ENCODE assay signal across 9 cellular contexts in genomic region chr9:35859310-35859994, GRCh38. TPM values are rescaled to one million over a fixed set of nuclear protein-coding genes. Genes with fewer than 3 reads are reported as not detected.
DNase-seq lines count a peak whose midpoint lies in the region; ATAC-seq, FAIRE-seq and TF ChIP-seq lines count a peak whose summit lies in the region.
"Had no signal": no experiment of that assay in that cellular context is flagged by ENCODE, and none has a peak within 500 bp of the region (broad histone marks: within the 10 kb centered on the region; RNA-seq: fewer than 3 reads in every experiment).

No MANE protein-coding gene starts in this region.

- no peak for FAIRE-seq in D721Med (lab: Jason Lieb, UNC)

- peaks cover 14% of the 10 kb centered on the region for H3K27me3 Mint-ChIP-seq in activated B cell treated with CpG ODN at 0.5 μM for 24 hours

- CTCF ChIA-PET in activated B cell treated with CpG ODN at 0.5 μM for 24 hours (lab: Charles Lee): interaction anchor here (2.3 to 3.9 kb wide), 2 partner anchors 33 to 69 kb away, joined by 10 to 11 read pairs; no protein-coding TSS in a partner anchor

- 31 to 36% methylated on average over 16 of the region's 16 CpGs for WGBS in GM23248 (ENCODE audit: low coverage in 1 of 2, low lambda C conversion rate in 2 of 2, missing lambda C conversion rate in 2 of 2), 2 experiments

- no peak overlapping the region for H3K9ac ChIP-seq in GM23248

- H3K27ac Mint-ChIP-seq in activated B cell treated with CpG ODN at 0.5 μM for 24 hours: no peak overlapping the region

- ATAC-seq in activated B cell treated with CpG ODN at 0.5 μM for 24 hours (ENCODE audit: low read depth) (peak; percentile 79), left lobe of liver (peak; percentile 19), HG03378 (IDR thresholded peaks at IDR 0.05; ENCODE audit: unreplicated experiment) (no peak)

- H3K36me3 Mint-ChIP-seq in activated B cell treated with CpG ODN at 0.5 μM for 24 hours (ENCODE audit: low read depth): no peaks in the 10 kb centered on the region

- H3K4me2 ChIP-seq in GM23248 (ENCODE audit: unreplicated experiment): no peak overlapping the region

- no peaks in the 10 kb centered on the region for H3K9me2 ChIP-seq in GM23248 (ENCODE audit: insufficient read depth)

- no peaks in the 10 kb centered on the region for H4K20me1 ChIP-seq in GM23248 (ENCODE audit: insufficient read depth)

- no peak overlapping the region for H3K4me3 Mint-ChIP-seq in activated B cell treated with CpG ODN at 0.5 μM for 24 hours

- H3K27ac ChIP-seq in GM23248: no peak overlapping the region
- no peak overlapping the region for H3K27ac ChIP-seq in tibial artery

- H3K4me1 ChIP-seq in GM23248 (ENCODE audit: insufficient read depth) (no peaks in the 10 kb centered on the region), tibial artery (no peaks in the 10 kb centered on the region)

- intact Hi-C loops in activated B cell treated with CpG ODN at 0.5 μM for 24 hours (cut with micrococcal nuclease) (no loop called here), tibial artery (cut with DNase I; ENCODE audit: low total_unique reads) (no loop called here)

- in situ Hi-C loops in ACHN (cut with HindIII; ENCODE audit: low pct_ligation_motif_present, low pct_unique_long_range_greater_than_20kb, low sequenced_read_pairs): no loop called here
- in situ Hi-C loops in GM23248 (cut with MboI): no loop called here

- peaks cover 3% of the 10 kb centered on the region for H3K4me1 Mint-ChIP-seq in activated B cell treated with CpG ODN at 0.5 μM for 24 hours

- H3K27me3 ChIP-seq in GM23248 (replicated peaks; ENCODE audit: insufficient read depth) (peaks cover 15% of the 10 kb centered on the region), tibial artery (peaks cover 0 to 6% of the 10 kb centered on the region in 2 donors)

- DNase-seq in ACHN (peak; percentile 4), GM23248 (peak; percentile 67), activated B cell treated with CpG ODN at 0.5 μM for 24 hours (no peak), left lobe of liver (ENCODE audit: low spot score) (no peak), D721Med (ENCODE audit: insufficient read length, low spot score) (no peak), tibial artery (no peak)
- no peak for DNase-seq in stimulated activated CD4-positive, alpha-beta T cell treated with anti-CD3 and anti-CD28 coated beads, Interleukin-4, amount 100 ng/mL, for 4 hours

- H3K36me3 ChIP-seq in GM23248 (ENCODE audit: low read depth): no peaks in the 10 kb centered on the region
- peaks cover 0 to 9% (median 3%) of the 10 kb centered on the region in 3 donors for H3K36me3 ChIP-seq in tibial artery

- TF ChIP-seq CTCF in activated B cell treated with CpG ODN at 0.5 μM for 24 hours (IDR thresholded peaks at IDR 0.05): no peak
- no peak for TF ChIP-seq CTCF in D721Med (IDR thresholded peaks at IDR 0.05; ENCODE audit: insufficient read depth, missing control alignments)
- no peak for TF ChIP-seq CTCF in tibial artery (IDR thresholded peaks at IDR 0.05)

- H3K79me2 ChIP-seq in GM23248 (ENCODE audit: insufficient read depth): no peaks in the 10 kb centered on the region

- H3K4me3 ChIP-seq in GM23248 (no peak overlapping the region), tibial artery (no peak overlapping the region)

- H2AFZ ChIP-seq in GM23248: no peak overlapping the region

- no peaks in the 10 kb centered on the region for H3F3A ChIP-seq in GM23248 (ENCODE audit: insufficient read depth)

- POLR2A ChIA-PET in activated B cell treated with CpG ODN at 0.5 μM for 24 hours (lab: Charles Lee): no interaction called here

- H3K9me3 Mint-ChIP-seq in activated B cell treated with CpG ODN at 0.5 μM for 24 hours: no peaks in the 10 kb centered on the region

- no peaks in the 10 kb centered on the region for H3K9me3 ChIP-seq in GM23248 (ENCODE audit: low read depth)
- H3K9me3 ChIP-seq in tibial artery: no peaks in the 10 kb centered on the region

RNA-seq across cellular contexts. Expression of gene OR13J1, which starts 10.7 kb away (rescaled TPM):
- total RNA-seq in GM23248 (2014; rRNA removed; shearing (Covaris generic)): not detected in 2 replicates
- polyA plus RNA-seq in GM23248 (2016; fragmentation: Nextera tagmentation; extraction: Ambion mirVana): not detected in 2 replicates
- total RNA-seq in activated B cell treated with CpG ODN at 0.5 μM for 24 hours (not detected in 2 replicates), left lobe of liver (not detected)
- total RNA-seq: renal cortical epithelial cell had no signal

RNA-seq across cellular contexts. Expression of gene TMEM8B, which starts 30.4 kb away (rescaled TPM):
- total RNA-seq in GM23248 (2014; rRNA removed; shearing (Covaris generic)): 3.7 and 3.9 TPM in 2 replicates
- 4.0 and 4.9 TPM in 2 replicates for polyA plus RNA-seq in GM23248 (2016; fragmentation: Nextera tagmentation; extraction: Ambion mirVana)
- 5.0 and 8.0 TPM in 2 replicates for total RNA-seq in activated B cell treated with CpG ODN at 0.5 μM for 24 hours
- 4.4 TPM for total RNA-seq in left lobe of liver

RNA-seq across cellular contexts. Expression of gene FAM221B, which starts 30.9 kb away (rescaled TPM):
- not detected in 2 replicates for total RNA-seq in GM23248 (2014; rRNA removed; shearing (Covaris generic))
- not detected in 2 replicates for polyA plus RNA-seq in GM23248 (2016; fragmentation: Nextera tagmentation; extraction: Ambion mirVana)
- total RNA-seq in activated B cell treated with CpG ODN at 0.5 μM for 24 hours (not detected in 2 replicates), left lobe of liver (not detected)
- total RNA-seq: renal cortical epithelial cell had no signal

RNA-seq across cellular contexts. Expression of gene HINT2, which starts 44.6 kb away (rescaled TPM):
- total RNA-seq in GM23248 (2014; rRNA removed; shearing (Covaris generic)): 16.7 and 30.6 TPM in 2 replicates
- 50.7 and 60.5 TPM in 2 replicates for polyA plus RNA-seq in GM23248 (2016; fragmentation: Nextera tagmentation; extraction: Ambion mirVana)
- 27.9 and 34.0 TPM in 2 replicates for total RNA-seq in activated B cell treated with CpG ODN at 0.5 μM for 24 hours
- total RNA-seq in left lobe of liver: 71.5 TPM

RNA-seq across cellular contexts. Expression of gene HRCT1, which starts 46.5 kb away (rescaled TPM):
- total RNA-seq in GM23248 (2014; rRNA removed; shearing (Covaris generic)): 0.76 and 1.2 TPM in 2 replicates
- 3.4 and 3.6 TPM in 2 replicates for polyA plus RNA-seq in GM23248 (2016; fragmentation: Nextera tagmentation; extraction: Ambion mirVana)
- total RNA-seq in activated B cell treated with CpG ODN at 0.5 μM for 24 hours (not detected in 2 replicates), left lobe of liver (0.96 TPM)

Comparison
In these comparisons a context has a peak if more than half of its experiments do, and no peak if none do; other contexts are left out.
1. DNase-seq: peak in ACHN (single experiment) and GM23248 (single experiment); none in activated B cell treated with CpG ODN at 0.5 μM for 24 hours (single experiment), left lobe of liver (single experiment), D721Med (single experiment), tibial artery (0 of 2) and stimulated activated CD4-positive, alpha-beta T cell treated with anti-CD3 and anti-CD28 coated beads, Interleukin-4, amount 100 ng/mL, for 4 hours (0 of 2).